ENCODE assay signal across 8 cellular contexts in genomic region chr21:26844258-26845065, GRCh38. TPM values are rescaled to one million over a fixed set of nuclear protein-coding genes. Genes with fewer than 3 reads are reported as not detected.
DNase-seq lines count a peak whose midpoint lies in the region; ATAC-seq and TF ChIP-seq lines count a peak whose summit lies in the region.

No MANE protein-coding gene starts in this region.

- POLR2A ChIA-PET in WTC11 (lab: Charles Lee): interaction anchor here (0.7 to 1.5 kb wide), 5 partner anchors 7 to 201 kb away, joined by 3 to 7 read pairs (median 4); no protein-coding TSS in a partner anchor
- POLR2A ChIA-PET in naive thymus-derived CD4-positive, alpha-beta T cell (lab: Charles Lee): no interaction called here

- peak overlapping the region; percentile 89 for H3K4me3 Mint-ChIP-seq in WTC11
- peak overlapping the region; percentile 75 to 89 (median 82) for H3K4me3 Mint-ChIP-seq in naive thymus-derived CD4-positive, alpha-beta T cell

- H3K27ac ChIP-seq in naive thymus-derived CD4-positive, alpha-beta T cell (ENCODE audit: low read depth, low read length): no peak overlapping the region

- peaks cover 30% of the 10 kb centered on the region for H3K36me3 Mint-ChIP-seq in WTC11
- peaks cover 0 to 19% (median 0%) of the 10 kb centered on the region in 5 donors for H3K36me3 Mint-ChIP-seq in naive thymus-derived CD4-positive, alpha-beta T cell

- peak overlapping the region; percentile 99 for H3K4me3 ChIP-seq in fibroblast of the aortic adventitia (ENCODE audit: low read depth, low read length)
- no peak overlapping the region for H3K4me3 ChIP-seq in naive thymus-derived CD4-positive, alpha-beta T cell (ENCODE audit: low read length)

- peaks cover 0 to 16% of the 10 kb centered on the region in 2 donors for H3K27me3 ChIP-seq in naive thymus-derived CD4-positive, alpha-beta T cell (ENCODE audit: control insufficient read depth in 2 of 2, insufficient read depth in 2 of 2, low read length in 2 of 2)

- CTCF ChIA-PET in WTC11 (lab: Charles Lee): interaction anchor here (0.9 to 2.7 kb wide), 8 partner anchors 10 to 1105 kb away, joined by 3 to 13 read pairs (median 5); partner anchors contain the start of gene ADAMTS5
- CTCF ChIA-PET in naive thymus-derived CD4-positive, alpha-beta T cell (lab: Charles Lee): no interaction called here

- peak overlapping the region; percentile 98; the same call in 1 of the 2 replicates for H3K27ac Mint-ChIP-seq in WTC11
- peak overlapping the region in 1 of 9 donors; percentile 84 for H3K27ac Mint-ChIP-seq in naive thymus-derived CD4-positive, alpha-beta T cell

- peaks cover 30% of the 10 kb centered on the region for H3K4me1 Mint-ChIP-seq in WTC11
- peaks cover 32 to 49% (median 41%) of the 10 kb centered on the region in 7 donors for H3K4me1 Mint-ChIP-seq in naive thymus-derived CD4-positive, alpha-beta T cell

- peaks cover 3 to 11% of the 10 kb centered on the region in 2 donors for H3K4me1 ChIP-seq in naive thymus-derived CD4-positive, alpha-beta T cell (ENCODE audit: control insufficient read depth in 2 of 2, insufficient read depth in 2 of 2, low read length in 2 of 2)

- no peaks in the 10 kb centered on the region for H3K9me3 ChIP-seq in naive thymus-derived CD4-positive, alpha-beta T cell (ENCODE audit: control insufficient read depth in 2 of 3, low read length in 3 of 3)

- peak; percentile 21 for DNase-seq in stimulated activated CD4-positive, alpha-beta T cell treated with anti-CD3 and anti-CD28 coated beads, Interleukin-15, amount 100 ng/mL, for 24 hours
- no peak for DNase-seq in stimulated activated CD4-positive, alpha-beta T cell treated with anti-CD3 and anti-CD28 coated beads, Interleukin-4, amount 100 ng/mL, for 24 hours
- DNase-seq in WTC11 (ENCODE audit: low spot score) (peak; percentile 49), fibroblast of the aortic adventitia (ENCODE audit: low read depth) (peak; percentile 34), DMS114 treated with DMSO at 0.1 percent for 48 hours (lab: John Stamatoyannopoulos, UW; ENCODE audit: unreplicated experiment) (no peak)
- DNase-seq in naive thymus-derived CD4-positive, alpha-beta T cell: peak in 4 of 9 donors; percentile 2 to 38 (median 7)

- no peak for TF ChIP-seq CTCF in WTC11 (IDR thresholded peaks at IDR 0.05)
- peak; percentile 22 for TF ChIP-seq CTCF in fibroblast of the aortic adventitia (IDR thresholded peaks at IDR 0.05; ENCODE audit: insufficient read depth, low read length)

- H3K36me3 ChIP-seq in naive thymus-derived CD4-positive, alpha-beta T cell (ENCODE audit: control insufficient read depth in 2 of 3, insufficient read depth in 3 of 3, low read length in 3 of 3): no peaks in the 10 kb centered on the region

- intact Hi-C loops in naive thymus-derived CD4-positive, alpha-beta T cell (cut with micrococcal nuclease): loop anchor here (5.0 to 10.0 kb wide), 8 partner anchors 718 to 1990 kb away; partner anchors contain the start of gene MRPL39 (in 2 of the 2)

- ATAC-seq in WTC11 (no peak), HG03196 (IDR thresholded peaks at IDR 0.05; ENCODE audit: unreplicated experiment) (no peak), GM19455 (IDR thresholded peaks at IDR 0.05; ENCODE audit: unreplicated experiment) (no peak)
- ATAC-seq in naive thymus-derived CD4-positive, alpha-beta T cell: no peak

- peaks cover 7% of the 10 kb centered on the region for H3K27me3 Mint-ChIP-seq in WTC11 (ENCODE audit: low read depth)
- peaks cover 73 to 82% (median 75%) of the 10 kb centered on the region in 5 donors for H3K27me3 Mint-ChIP-seq in naive thymus-derived CD4-positive, alpha-beta T cell

- no peaks in the 10 kb centered on the region for H3K9me3 Mint-ChIP-seq in WTC11
- peaks cover 0 to 8% (median 0%) of the 10 kb centered on the region in 11 donors for H3K9me3 Mint-ChIP-seq in naive thymus-derived CD4-positive, alpha-beta T cell

TF ChIP-seq in WTC11, 78 proteins besides CTCF, POLR2A, EP300 and RAD21 (continues in another document):
- TF ChIP-seq ZNF263 (CRISPR knock-in tag; IDR thresholded peaks at IDR 0.05; ENCODE audit: low read depth) (peak; percentile 59; the same call in 1 of the 2 replicates), HMGXB4 (CRISPR knock-in tag; IDR thresholded peaks at IDR 0.05) (peak; percentile 84), NR1H2 (CRISPR knock-in tag; IDR thresholded peaks at IDR 0.05) (0 out of 2 replicates have a peak, but pooled peaks have one; percentile 48), ZNF219 (CRISPR knock-in tag; IDR thresholded peaks at IDR 0.05; ENCODE audit: borderline replicate concordance) (0 out of 2 replicates have a peak, but pooled peaks have one; percentile 38), ZNF281 (CRISPR knock-in tag; IDR thresholded peaks at IDR 0.05) (peak; percentile 85; the same call in 1 of the 2 replicates), AR (CRISPR knock-in tag; IDR thresholded peaks at IDR 0.05) (no peak), MYBL2 (CRISPR knock-in tag; IDR thresholded peaks at IDR 0.05) (peak; percentile 95), KAT7 (CRISPR knock-in tag; IDR thresholded peaks at IDR 0.05; ENCODE audit: borderline replicate concordance) (peak; percentile 89; the same call in 1 of the 2 replicates), CREM (CRISPR knock-in tag; IDR thresholded peaks at IDR 0.05) (peak; percentile 77; the same call in 1 of the 2 replicates), TEAD1 (CRISPR knock-in tag; IDR thresholded peaks at IDR 0.05) (peak; percentile 84; the same call in 1 of the 2 replicates)
- TF ChIP-seq, protein P1, sequence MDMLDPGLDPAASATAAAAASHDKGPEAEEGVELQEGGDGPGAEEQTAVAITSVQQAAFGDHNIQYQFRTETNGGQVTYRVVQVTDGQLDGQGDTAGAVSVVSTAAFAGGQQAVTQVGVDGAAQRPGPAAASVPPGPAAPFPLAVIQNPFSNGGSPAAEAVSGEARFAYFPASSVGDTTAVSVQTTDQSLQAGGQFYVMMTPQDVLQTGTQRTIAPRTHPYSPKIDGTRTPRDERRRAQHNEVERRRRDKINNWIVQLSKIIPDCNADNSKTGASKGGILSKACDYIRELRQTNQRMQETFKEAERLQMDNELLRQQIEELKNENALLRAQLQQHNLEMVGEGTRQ (CRISPR knock-in tag; IDR thresholded peaks at IDR 0.05): no peak

RNA-seq across cellular contexts. Expression of gene ADAMTS1, which starts 0.7 kb away (rescaled TPM):
- 16.9 to 35.6 TPM (median 20.4 TPM) in 3 replicates for total RNA-seq in WTC11 (2021)
- 284 and 390 TPM in 2 replicates for total RNA-seq in fibroblast of the aortic adventitia (ENCODE audit: low replicate concordance)
- 1 to 10 TPM in 2 of 5 experiments, under 1 TPM in 1, not detected in 2; 0.56 to 7.6 (median 3.3) TPM for total RNA-seq in naive thymus-derived CD4-positive, alpha-beta T cell
- under 1 TPM; 0.48 to 0.71 TPM for polyA plus RNA-seq in naive thymus-derived CD4-positive, alpha-beta T cell

Comparison
In these comparisons a context has a peak if more than half of its experiments do, and no peak if none do; other contexts are left out.
1. DNase-seq: peak in stimulated activated CD4-positive, alpha-beta T cell treated with anti-CD3 and anti-CD28 coated beads, Interleukin-15, amount 100 ng/mL, for 24 hours (single experiment), WTC11 (single experiment) and fibroblast of the aortic adventitia (single experiment); none in stimulated activated CD4-positive, alpha-beta T cell treated with anti-CD3 and anti-CD28 coated beads, Interleukin-4, amount 100 ng/mL, for 24 hours (single experiment) and DMS114 treated with DMSO at 0.1 percent for 48 hours (single experiment).